ENCODE assay signal across 10 cellular contexts in genomic region chr6:129489215-129489765, GRCh38.
DNase-seq lines count a peak whose midpoint lies in the region; ATAC-seq and TF ChIP-seq lines count a peak whose summit lies in the region.
"Had no signal": no experiment of that assay in that cellular context is flagged by ENCODE, and none has a peak within 500 bp of the region (broad histone marks: within the 10 kb centered on the region; RNA-seq: fewer than 3 reads in every experiment).

No MANE protein-coding gene starts in this region.

- no peaks in the 10 kb centered on the region for H3K9me3 ChIP-seq in fibroblast of lung (ENCODE audit: control insufficient read depth, insufficient read depth, low read depth, low read length)

- intact Hi-C loops in activated CD4-positive, alpha-beta memory T cell treated with anti-CD3 and anti-CD28 coated beads for 36 hours (cut with micrococcal nuclease) = no loop called here

- H3K9ac ChIP-seq in fibroblast of lung (ENCODE audit: insufficient read depth, low read length) = no peak overlapping the region

- POLR2A ChIA-PET in activated CD4-positive, alpha-beta memory T cell treated with anti-CD3 and anti-CD28 coated beads for 36 hours (lab: Charles Lee) = no interaction called here
- POLR2A ChIA-PET in activated CD4-positive, alpha-beta memory T cell treated with anti-CD3 and anti-CD28 coated beads, Interleukin-2, amount 10 ng/mL, durations not matched to agents 7 days and 5 days (lab: Charles Lee) = interaction anchor here (2.6 kb wide), 1 partner anchor 11 kb away, joined by 12 read pairs; no protein-coding TSS in a partner anchor
- POLR2A ChIA-PET in T-cell (lab: Charles Lee) = interaction anchor here in 1 of 2 donors (0.6 kb wide), 1 partner anchor 102 kb away, joined by 3 read pairs; no protein-coding TSS in a partner anchor

- H2AFZ ChIP-seq in fibroblast of lung (ENCODE audit: low read length) = no peak overlapping the region

- H3K4me3 Mint-ChIP-seq in activated CD4-positive, alpha-beta memory T cell treated with anti-CD3 and anti-CD28 coated beads for 36 hours = no peak overlapping the region
- no peak overlapping the region for H3K4me3 Mint-ChIP-seq in activated CD4-positive, alpha-beta memory T cell treated with anti-CD3 and anti-CD28 coated beads, Interleukin-2, amount 10 ng/mL, durations not matched to agents 7 days and 5 days
- peak overlapping the region in 1 of 3 donors; percentile 68 for H3K4me3 Mint-ChIP-seq in T-cell
- H3K4me3 Mint-ChIP-seq in stimulated activated memory B cell treated with anti-CD40 and anti-IgM and Interleukin-4, amounts not matched to agents 10 μg/mL and 1 μg/mL and 100 μg/mL, for 72 hours = no peak overlapping the region

- peak overlapping the region; percentile 98 for H3K27ac Mint-ChIP-seq in activated CD4-positive, alpha-beta memory T cell treated with anti-CD3 and anti-CD28 coated beads for 36 hours
- no peak overlapping the region for H3K27ac Mint-ChIP-seq in activated CD4-positive, alpha-beta memory T cell treated with anti-CD3 and anti-CD28 coated beads, Interleukin-2, amount 10 ng/mL, durations not matched to agents 7 days and 5 days
- peak overlapping the region; percentile 26 to 44 for H3K27ac Mint-ChIP-seq in T-cell
- peak overlapping the region; percentile 97 for H3K27ac Mint-ChIP-seq in stimulated activated memory B cell treated with anti-CD40 and anti-IgM and Interleukin-4, amounts not matched to agents 10 μg/mL and 1 μg/mL and 100 μg/mL, for 72 hours

- H3K4me1 Mint-ChIP-seq in activated CD4-positive, alpha-beta memory T cell treated with anti-CD3 and anti-CD28 coated beads for 36 hours (ENCODE audit: low read depth) = peaks cover 51% of the 10 kb centered on the region
- peaks cover 32% of the 10 kb centered on the region for H3K4me1 Mint-ChIP-seq in activated CD4-positive, alpha-beta memory T cell treated with anti-CD3 and anti-CD28 coated beads, Interleukin-2, amount 10 ng/mL, durations not matched to agents 7 days and 5 days
- H3K4me1 Mint-ChIP-seq in T-cell = peaks cover 26 to 30% (median 27%) of the 10 kb centered on the region in 3 donors
- peaks cover 26% of the 10 kb centered on the region for H3K4me1 Mint-ChIP-seq in stimulated activated memory B cell treated with anti-CD40 and anti-IgM and Interleukin-4, amounts not matched to agents 10 μg/mL and 1 μg/mL and 100 μg/mL, for 72 hours

- no peaks in the 10 kb centered on the region for H3K79me2 ChIP-seq in fibroblast of lung (ENCODE audit: control insufficient read depth, insufficient read depth, low read length)

- H3K36me3 Mint-ChIP-seq in activated CD4-positive, alpha-beta memory T cell treated with anti-CD3 and anti-CD28 coated beads for 36 hours = no peaks in the 10 kb centered on the region
- no peaks in the 10 kb centered on the region for H3K36me3 Mint-ChIP-seq in activated CD4-positive, alpha-beta memory T cell treated with anti-CD3 and anti-CD28 coated beads, Interleukin-2, amount 10 ng/mL, durations not matched to agents 7 days and 5 days (ENCODE audit: low read depth)
- H3K36me3 Mint-ChIP-seq in T-cell = no peaks in the 10 kb centered on the region
- H3K36me3 Mint-ChIP-seq in stimulated activated memory B cell treated with anti-CD40 and anti-IgM and Interleukin-4, amounts not matched to agents 10 μg/mL and 1 μg/mL and 100 μg/mL, for 72 hours = no peaks in the 10 kb centered on the region

- no peaks in the 10 kb centered on the region for H3K27me3 ChIP-seq in fibroblast of lung (ENCODE audit: control insufficient read depth, insufficient read depth, low read length)

- H3K36me3 ChIP-seq in fibroblast of lung (ENCODE audit: control insufficient read depth, insufficient read depth, low read length) = no peaks in the 10 kb centered on the region

- no peaks in the 10 kb centered on the region for H4K20me1 ChIP-seq in fibroblast of lung (ENCODE audit: control insufficient read depth, extremely low read depth, insufficient read depth, low read length)

- CTCF ChIA-PET in activated CD4-positive, alpha-beta memory T cell treated with anti-CD3 and anti-CD28 coated beads for 36 hours (lab: Charles Lee) = interaction anchor here (1.2 to 2.6 kb wide), 3 partner anchors 10 to 119 kb away, joined by 3 to 9 read pairs (median 7); no protein-coding TSS in a partner anchor
- CTCF ChIA-PET in activated CD4-positive, alpha-beta memory T cell treated with anti-CD3 and anti-CD28 coated beads, Interleukin-2, amount 10 ng/mL, durations not matched to agents 7 days and 5 days (lab: Charles Lee) = interaction anchor here (1.1 to 3.4 kb wide), 2 partner anchors 11 to 89 kb away, joined by 3 to 23 read pairs; no protein-coding TSS in a partner anchor
- CTCF ChIA-PET in T-cell (lab: Charles Lee) = interaction anchor here (0.5 to 3.4 kb wide), 6 partner anchors 10 to 1753 kb away, joined by 3 to 13 read pairs (median 7); no protein-coding TSS in a partner anchor

- DNase-seq in activated CD4-positive, alpha-beta memory T cell treated with anti-CD3 and anti-CD28 coated beads for 36 hours = no peak
- DNase-seq in activated CD4-positive, alpha-beta memory T cell treated with anti-CD3 and anti-CD28 coated beads, Interleukin-2, amount 10 ng/mL, durations not matched to agents 7 days and 5 days = no peak
- no peak for DNase-seq in T-cell
- DNase-seq in fibroblast of lung (ENCODE audit: low read depth in 2 of 2) = peak in 1 of 2 donors; percentile 9
- DNase-seq in RKO (ENCODE audit: low spot score) = no peak
- no peak for DNase-seq in effector CD4-positive, alpha-beta T cell
- no peak for DNase-seq in NCI-H2171 treated with DMSO at 0.1 percent for 48 hours (lab: John Stamatoyannopoulos, UW)
- DNase-seq: GOT3, NCI-H526 treated with DMSO at 0.1 percent for 48 hours had no signal

- no peaks in the 10 kb centered on the region for H3K27me3 Mint-ChIP-seq in activated CD4-positive, alpha-beta memory T cell treated with anti-CD3 and anti-CD28 coated beads for 36 hours
- no peaks in the 10 kb centered on the region for H3K27me3 Mint-ChIP-seq in activated CD4-positive, alpha-beta memory T cell treated with anti-CD3 and anti-CD28 coated beads, Interleukin-2, amount 10 ng/mL, durations not matched to agents 7 days and 5 days
- no peaks in the 10 kb centered on the region for H3K27me3 Mint-ChIP-seq in T-cell
- no peaks in the 10 kb centered on the region for H3K27me3 Mint-ChIP-seq in stimulated activated memory B cell treated with anti-CD40 and anti-IgM and Interleukin-4, amounts not matched to agents 10 μg/mL and 1 μg/mL and 100 μg/mL, for 72 hours

- H3K4me3 ChIP-seq in fibroblast of lung (replicated peaks in 1 of 4; ENCODE audit: control extremely low read depth in 1 of 4, insufficient read depth in 1 of 4, low read depth in 3 of 4, low read length in 4 of 4) = no peak overlapping the region

- no peak for ATAC-seq in T-cell (replicated peaks in 1 of 4)
- ATAC-seq in stimulated activated memory B cell treated with anti-CD40 and anti-IgM and Interleukin-4, amounts not matched to agents 10 μg/mL and 1 μg/mL and 100 μg/mL, for 72 hours = no peak

- no peak overlapping the region for H3K4me2 ChIP-seq in fibroblast of lung (ENCODE audit: extremely low read depth, insufficient read depth, low read length)

- peaks cover 20% of the 10 kb centered on the region for H3K4me1 ChIP-seq in fibroblast of lung (ENCODE audit: control insufficient read depth, extremely low read depth, insufficient read depth, low read length)

- no peaks in the 10 kb centered on the region for H3K9me3 Mint-ChIP-seq in activated CD4-positive, alpha-beta memory T cell treated with anti-CD3 and anti-CD28 coated beads for 36 hours
- H3K9me3 Mint-ChIP-seq in activated CD4-positive, alpha-beta memory T cell treated with anti-CD3 and anti-CD28 coated beads, Interleukin-2, amount 10 ng/mL, durations not matched to agents 7 days and 5 days = no peaks in the 10 kb centered on the region
- H3K9me3 Mint-ChIP-seq in T-cell = no peaks in the 10 kb centered on the region
- H3K9me3 Mint-ChIP-seq in stimulated activated memory B cell treated with anti-CD40 and anti-IgM and Interleukin-4, amounts not matched to agents 10 μg/mL and 1 μg/mL and 100 μg/mL, for 72 hours = no peaks in the 10 kb centered on the region

- no peak for TF ChIP-seq CTCF in fibroblast of lung (conservative IDR thresholded peaks at IDR 0.05 in 1 of 2, IDR thresholded peaks at IDR 0.05 in 1 of 2; ENCODE audit: low read depth in 1 of 2, low read length in 2 of 2)

- peak overlapping the region; percentile 23 for H3K27ac ChIP-seq in fibroblast of lung (ENCODE audit: insufficient read depth, low read length)
